Comparison of ENCODE assay signal across 1 cellular context in genomic region chr4:69649207-69649606, GRCh38.
TF ChIP-seq lines count a peak whose summit lies in the region.

No MANE protein-coding gene starts in this region.

TF ChIP-seq in GM23338, 12 proteins besides CTCF, POLR2A, EP300 and RAD21 (continued from another document):
- TF ChIP-seq ZNF462 (CRISPR knock-in tag; IDR thresholded peaks at IDR 0.05) (no peak), CREB1 (CRISPR knock-in tag; IDR thresholded peaks at IDR 0.05; ENCODE audit: low read depth) (no peak)
TF ChIP-seq in GM23338: peak in this region for 0.
